Comparison of ENCODE assay signal across 31 cellular contexts in genomic region chr10:106555599-106555998, GRCh38.
DNase-seq lines count a peak whose midpoint lies in the region; TF ChIP-seq lines count a peak whose summit lies in the region.
"Had no signal": no experiment of that assay in that cellular context is flagged by ENCODE, and none has a peak within 500 bp of the region (broad histone marks: within the 10 kb centered on the region; RNA-seq: fewer than 3 reads in every experiment).

No MANE protein-coding gene starts in this region.

- H2AFZ ChIP-seq in MM.1S (ENCODE audit: low read length): no peak overlapping the region

- no peak overlapping the region for H3K4me2 ChIP-seq in MM.1S (ENCODE audit: low read depth, low read length)

- no peaks in the 10 kb centered on the region for H3F3A ChIP-seq in MM.1S (ENCODE audit: insufficient read depth, low read length)

- no peak overlapping the region for H3K4me3 Mint-ChIP-seq in HFFc6
- no peak overlapping the region for H3K4me3 Mint-ChIP-seq in chondrocyte (ENCODE audit: unreplicated experiment)
- H3K4me3 Mint-ChIP-seq in endothelial cell (ENCODE audit: unreplicated experiment): no peak overlapping the region
- H3K4me3 Mint-ChIP-seq: activated CD4-positive, alpha-beta memory T cell treated with anti-CD3 and anti-CD28 coated beads, Interleukin-2, amount 10 ng/mL, durations not matched to agents 7 days and 5 days; mesothelial cell of epicardium; naive thymus-derived CD4-positive, alpha-beta T cell; T-helper 1 cell treated with Interleukin-12 subunit alpha and Interleukin-12 subunit beta and Interleukin-4 antibody, amounts not matched to agents 30 μg/mL and 1 μg/mL, for 36 hours had no signal

- peak; percentile 37 for DNase-seq in EL
- no peak for DNase-seq in HFFc6
- no peak for DNase-seq in chondrocyte (ENCODE audit: low spot score)
- peak; percentile 35 for DNase-seq in iPS-NIHi7 (ENCODE audit: extremely low spot score)
- no peak for DNase-seq in MM.1S
- DNase-seq in endothelial cell (ENCODE audit: low spot score): no peak
- no peak for DNase-seq in ACHN
- DNase-seq in colonic mucosa: no peak
- DNase-seq: activated CD4-positive, alpha-beta memory T cell treated with anti-CD3 and anti-CD28 coated beads, Interleukin-2, amount 10 ng/mL, durations not matched to agents 7 days and 5 days; activated CD4-positive, alpha-beta T cell treated with anti-CD3 and anti-CD28 coated beads for 1 hour; anterior cingulate cortex; Caco-2; cerebellar nuclear complex; effector CD4-positive, alpha-beta T cell; erythroblast; foreskin melanocyte; KBM-7; naive thymus-derived CD4-positive, alpha-beta T cell; NCI-H1417 treated with DMSO at 0.1 percent for 48 hours; NCI-H2081 treated with DMSO at 0.1 percent for 48 hours; NCI-H345; NCI-H82; nucleus accumbens; RPMI8226; stimulated activated naive CD8-positive, alpha-beta T cell treated with anti-CD3 and anti-CD28 coated beads, Interleukin-15, Interleukin-2, amounts not matched to agents 100 U/mL and 50 U/mL, for 24 hours; testis had no signal

- H3K9me3 ChIP-seq in MM.1S (replicated peaks; ENCODE audit: insufficient read depth, low read length): no peaks in the 10 kb centered on the region
- H3K9me3 ChIP-seq in colonic mucosa: no peaks in the 10 kb centered on the region
- H3K9me3 ChIP-seq: Caco-2, testis had no signal

- no peaks in the 10 kb centered on the region for H3K36me3 ChIP-seq in MM.1S (replicated peaks; ENCODE audit: insufficient read depth, low read length)
- H3K36me3 ChIP-seq in colonic mucosa: no peaks in the 10 kb centered on the region

- H3K9me2 ChIP-seq in MM.1S (replicated peaks; ENCODE audit: insufficient read depth, low read length): no peaks in the 10 kb centered on the region

- TF ChIP-seq CTCF in HFFc6 (IDR thresholded peaks at IDR 0.05) (peak; percentile 43), chondrocyte (IDR thresholded peaks at IDR 0.05) (no peak), MM.1S (IDR thresholded peaks at IDR 0.05; ENCODE audit: low read length) (no peak), endothelial cell (IDR thresholded peaks at IDR 0.05; ENCODE audit: unreplicated experiment) (no peak), colonic mucosa (IDR thresholded peaks at IDR 0.05) (no peak)

- H3K4me3 ChIP-seq in MM.1S (ENCODE audit: low read length) (no peak overlapping the region), colonic mucosa (no peak overlapping the region)
- H3K4me3 ChIP-seq: SK-N-MC, testis had no signal

- peaks cover 65% of the 10 kb centered on the region for H3K4me1 Mint-ChIP-seq in HFFc6 (ENCODE audit: low read depth)
- H3K4me1 Mint-ChIP-seq in chondrocyte (ENCODE audit: low read depth): peaks cover 25% of the 10 kb centered on the region
- H3K4me1 Mint-ChIP-seq in endothelial cell (ENCODE audit: unreplicated experiment): peaks cover 10% of the 10 kb centered on the region
- H3K4me1 Mint-ChIP-seq: activated CD4-positive, alpha-beta memory T cell treated with anti-CD3 and anti-CD28 coated beads, Interleukin-2, amount 10 ng/mL, durations not matched to agents 7 days and 5 days; mesothelial cell of epicardium; naive thymus-derived CD4-positive, alpha-beta T cell had no signal

- in situ Hi-C loops in ACHN (cut with HindIII; ENCODE audit: low pct_ligation_motif_present, low pct_unique_long_range_greater_than_20kb, low sequenced_read_pairs): no loop called here

- H3K79me2 ChIP-seq in MM.1S (ENCODE audit: low read length): no peaks in the 10 kb centered on the region

- H3K27ac ChIP-seq in MM.1S (ENCODE audit: low read length): no peak overlapping the region
- H3K27ac ChIP-seq in colonic mucosa: no peak overlapping the region
- H3K27ac ChIP-seq: C4-2B, SK-N-MC, testis had no signal

- H3K9ac ChIP-seq in MM.1S (ENCODE audit: low read length) (no peak overlapping the region), colonic mucosa (ENCODE audit: low read depth in 2 of 2, low read length in 2 of 2) (no peak overlapping the region)

- H3K27me3 ChIP-seq in MM.1S (replicated peaks; ENCODE audit: insufficient read depth, low read length): no peaks in the 10 kb centered on the region
- no peaks in the 10 kb centered on the region for H3K27me3 ChIP-seq in colonic mucosa
- H3K27me3 ChIP-seq: testis had no signal

- H3K27ac Mint-ChIP-seq in HFFc6 (no peak overlapping the region; the same call in 1 of the 2 replicates), chondrocyte (ENCODE audit: unreplicated experiment) (peak overlapping the region; percentile 4), endothelial cell (ENCODE audit: unreplicated experiment) (no peak overlapping the region)
- H3K27ac Mint-ChIP-seq: activated CD4-positive, alpha-beta memory T cell treated with anti-CD3 and anti-CD28 coated beads, Interleukin-2, amount 10 ng/mL, durations not matched to agents 7 days and 5 days; activated naive CD4-positive, alpha-beta T cell treated with anti-CD3 and anti-CD28 coated beads, Interleukin-2, amount 50 U/mL, for 72 hours; mesothelial cell of epicardium; naive thymus-derived CD4-positive, alpha-beta T cell; T-helper 1 cell treated with Interleukin-12 subunit alpha and Interleukin-12 subunit beta and Interleukin-4 antibody, amounts not matched to agents 30 μg/mL and 1 μg/mL, for 36 hours had no signal

- no peaks in the 10 kb centered on the region for H3K27me3 Mint-ChIP-seq in HFFc6 (ENCODE audit: insufficient read depth)
- no peaks in the 10 kb centered on the region for H3K27me3 Mint-ChIP-seq in chondrocyte (ENCODE audit: low read depth)
- no peaks in the 10 kb centered on the region for H3K27me3 Mint-ChIP-seq in endothelial cell (ENCODE audit: unreplicated experiment)
- H3K27me3 Mint-ChIP-seq: activated CD4-positive, alpha-beta memory T cell treated with anti-CD3 and anti-CD28 coated beads, Interleukin-2, amount 10 ng/mL, durations not matched to agents 7 days and 5 days had no signal

- no peaks in the 10 kb centered on the region for H4K20me1 ChIP-seq in MM.1S (ENCODE audit: insufficient read depth, low read length)

- H3K36me3 Mint-ChIP-seq in HFFc6 (ENCODE audit: low read depth): no peaks in the 10 kb centered on the region
- H3K36me3 Mint-ChIP-seq in chondrocyte (ENCODE audit: low read depth): no peaks in the 10 kb centered on the region
- H3K36me3 Mint-ChIP-seq in endothelial cell (ENCODE audit: low read depth, unreplicated experiment): no peaks in the 10 kb centered on the region
- H3K36me3 Mint-ChIP-seq: activated naive CD4-positive, alpha-beta T cell treated with anti-CD3 and anti-CD28 coated beads, Interleukin-2, amount 50 U/mL, for 72 hours; mesothelial cell of epicardium; naive thymus-derived CD4-positive, alpha-beta T cell had no signal

- H3K4me1 ChIP-seq in MM.1S (ENCODE audit: low read length) (no peaks in the 10 kb centered on the region), colonic mucosa (no peaks in the 10 kb centered on the region)
- H3K4me1 ChIP-seq: Caco-2, testis had no signal

- H3K9me3 Mint-ChIP-seq in HFFc6 (no peaks in the 10 kb centered on the region), chondrocyte (ENCODE audit: low read depth) (no peaks in the 10 kb centered on the region), endothelial cell (ENCODE audit: unreplicated experiment) (no peaks in the 10 kb centered on the region)
- H3K9me3 Mint-ChIP-seq: mesothelial cell of epicardium; T-helper 1 cell treated with Interleukin-12 subunit alpha and Interleukin-12 subunit beta and Interleukin-4 antibody, amounts not matched to agents 30 μg/mL and 1 μg/mL, for 36 hours had no signal

- intact Hi-C loops in colonic mucosa (cut with DNase I): no loop called here

Comparison
In these comparisons a context has a peak if more than half of its experiments do, and no peak if none do; other contexts are left out.
1. DNase-seq: peak in EL (single experiment) and iPS-NIHi7 (single experiment); none in HFFc6 (single experiment), chondrocyte (single experiment), MM.1S (single experiment), endothelial cell (single experiment), ACHN (single experiment) and colonic mucosa (single experiment).